17 cellular contexts compared by ENCODE assay signal in genomic region chr18:6397931-6398566, GRCh38.
"Had no signal": no experiment of that assay in that cellular context is flagged by ENCODE, and none has a peak within 500 bp of the region (broad histone marks: within the 10 kb centered on the region; RNA-seq: fewer than 3 reads in every experiment).

No MANE protein-coding gene starts in this region.

- DNase-seq: activated CD4-positive, alpha-beta memory T cell treated with anti-CD3 and anti-CD28 coated beads, Interleukin-2, amount 10 ng/mL, durations not matched to agents 7 days and 5 days; activated CD4-positive, alpha-beta T cell treated with anti-CD3 and anti-CD28 coated beads for 36 hours; activated naive CD8-positive, alpha-beta T cell treated with anti-CD3 and anti-CD28 coated beads, Interleukin-2, amount 10 ng/mL, durations not matched to agents 7 days and 5 days; activated T-cell treated with anti-CD3 and anti-CD28 coated beads, Interleukin-2, amount 50 U/mL, for 48 hours; anterior cingulate cortex; cerebellar nuclear complex; effector memory CD8-positive, alpha-beta T cell; lower lobe of right lung; midbrain; ovary; stimulated activated CD4-positive, alpha-beta T cell treated with anti-CD3 and anti-CD28 coated beads, Interleukin-15, amount 100 ng/mL, for 24 hours; T-helper 9 cell; transverse colon had no signal

- H2AFZ ChIP-seq: neural progenitor cell had no signal

- H3K4me3 ChIP-seq: gastroesophageal sphincter, lower lobe of right lung, neural progenitor cell, ovary, transverse colon had no signal

- H3K4me1 Mint-ChIP-seq: activated CD4-positive, alpha-beta memory T cell treated with anti-CD3 and anti-CD28 coated beads, Interleukin-2, amount 10 ng/mL, durations not matched to agents 7 days and 5 days; activated CD4-positive, alpha-beta T cell treated with anti-CD3 and anti-CD28 coated beads for 36 hours; activated naive CD8-positive, alpha-beta T cell treated with anti-CD3 and anti-CD28 coated beads, Interleukin-2, amount 10 ng/mL, durations not matched to agents 7 days and 5 days; neural progenitor cell had no signal

- H3K4me3 Mint-ChIP-seq: activated CD4-positive, alpha-beta memory T cell treated with anti-CD3 and anti-CD28 coated beads, Interleukin-2, amount 10 ng/mL, durations not matched to agents 7 days and 5 days; activated CD4-positive, alpha-beta T cell treated with anti-CD3 and anti-CD28 coated beads for 36 hours; activated naive CD8-positive, alpha-beta T cell treated with anti-CD3 and anti-CD28 coated beads, Interleukin-2, amount 10 ng/mL, durations not matched to agents 7 days and 5 days; dendritic cell treated with granulocyte-macrophage colony-stimulating factor and Interleukin-4, amounts not matched to agents 40 ng/mL and 50 ng/mL, for 4 days; effector memory CD8-positive, alpha-beta T cell; neural progenitor cell had no signal

- H3K27ac Mint-ChIP-seq: activated CD4-positive, alpha-beta memory T cell treated with anti-CD3 and anti-CD28 coated beads, Interleukin-2, amount 10 ng/mL, durations not matched to agents 7 days and 5 days; activated CD4-positive, alpha-beta T cell treated with anti-CD3 and anti-CD28 coated beads for 36 hours; activated naive CD8-positive, alpha-beta T cell treated with anti-CD3 and anti-CD28 coated beads, Interleukin-2, amount 10 ng/mL, durations not matched to agents 7 days and 5 days; dendritic cell treated with granulocyte-macrophage colony-stimulating factor and Interleukin-4, amounts not matched to agents 40 ng/mL and 50 ng/mL, for 4 days; effector memory CD8-positive, alpha-beta T cell; neural progenitor cell had no signal

- H3K27me3 Mint-ChIP-seq: activated CD4-positive, alpha-beta memory T cell treated with anti-CD3 and anti-CD28 coated beads, Interleukin-2, amount 10 ng/mL, durations not matched to agents 7 days and 5 days; activated CD4-positive, alpha-beta T cell treated with anti-CD3 and anti-CD28 coated beads for 36 hours; activated naive CD8-positive, alpha-beta T cell treated with anti-CD3 and anti-CD28 coated beads, Interleukin-2, amount 10 ng/mL, durations not matched to agents 7 days and 5 days; dendritic cell treated with granulocyte-macrophage colony-stimulating factor and Interleukin-4, amounts not matched to agents 40 ng/mL and 50 ng/mL, for 4 days; effector memory CD8-positive, alpha-beta T cell had no signal

- H3K4me2 ChIP-seq: neural progenitor cell had no signal

- H3K27ac ChIP-seq: gastroesophageal sphincter, lower lobe of right lung, neural progenitor cell, ovary, transverse colon, VCaP had no signal

- H3K9ac ChIP-seq: neural progenitor cell had no signal

- H3K36me3 ChIP-seq: gastroesophageal sphincter, lower lobe of right lung, neural progenitor cell, ovary, transverse colon had no signal

- H3K9me3 ChIP-seq: gastroesophageal sphincter, lower lobe of right lung, ovary, transverse colon had no signal

- H3K4me1 ChIP-seq: gastroesophageal sphincter, lower lobe of right lung, neural progenitor cell, transverse colon had no signal

- H3K9me3 Mint-ChIP-seq: dendritic cell treated with granulocyte-macrophage colony-stimulating factor and Interleukin-4, amounts not matched to agents 40 ng/mL and 50 ng/mL, for 4 days had no signal

- ATAC-seq: activated CD4-positive, alpha-beta T cell treated with anti-CD3 and anti-CD28 coated beads for 36 hours; effector memory CD8-positive, alpha-beta T cell; gastroesophageal sphincter; lower lobe of right lung had no signal

- H3K36me3 Mint-ChIP-seq: activated naive CD8-positive, alpha-beta T cell treated with anti-CD3 and anti-CD28 coated beads, Interleukin-2, amount 10 ng/mL, durations not matched to agents 7 days and 5 days; neural progenitor cell had no signal

- H3K27me3 ChIP-seq: gastroesophageal sphincter, neural progenitor cell, ovary, transverse colon had no signal
